17 cellular contexts compared by ENCODE assay signal in genomic region chr11:66912963-66913362, GRCh38. TPM values are rescaled to one million over a fixed set of nuclear protein-coding genes. Genes with fewer than 3 reads are reported as not detected.
A peak's percentile ranks its signal among the peaks of the same experiment; 100 is the strongest.
DNase-seq lines count a peak whose midpoint lies in the region; ATAC-seq and TF ChIP-seq lines count a peak whose summit lies in the region.
"Had no signal": no experiment of that assay in that cellular context is flagged by ENCODE, and none has a peak within 500 bp of the region (broad histone marks: within the 10 kb centered on the region; RNA-seq: fewer than 3 reads in every experiment).

No MANE protein-coding gene starts in this region.

- TF ChIP-seq CTCF in MCF 10A (IDR thresholded peaks at IDR 0.05; ENCODE audit: unreplicated experiment) = no peak
- TF ChIP-seq CTCF in mammary epithelial cell (conservative IDR thresholded peaks at IDR 0.05 in 1 of 2, IDR thresholded peaks at IDR 0.05 in 1 of 2; ENCODE audit: extremely low read depth in 1 of 2, insufficient read depth in 1 of 2, low read depth in 1 of 2, low read length in 2 of 2) = no peak
- no peak for TF ChIP-seq CTCF in endodermal cell (conservative IDR thresholded peaks at IDR 0.05)
- no peak for TF ChIP-seq CTCF in tibial nerve (IDR thresholded peaks at IDR 0.05)

- H3K36me3 Mint-ChIP-seq in MCF 10A (ENCODE audit: insufficient read depth, unreplicated experiment) (peaks cover 9% of the 10 kb centered on the region), endodermal cell (ENCODE audit: low read depth) (no peaks in the 10 kb centered on the region)
- no peaks in the 10 kb centered on the region for H3K36me3 Mint-ChIP-seq in activated CD4-positive, alpha-beta T cell treated with anti-CD3 and anti-CD28 coated beads, Interleukin-2, amount 10 ng/mL, durations not matched to agents 7 days and 5 days (ENCODE audit: low read depth)

- no peak overlapping the region for H3K4me3 ChIP-seq in mammary epithelial cell (replicated peaks in 1 of 3; ENCODE audit: insufficient read depth in 1 of 3, low read depth in 2 of 3, low read length in 3 of 3)
- H3K4me3 ChIP-seq in endodermal cell (ENCODE audit: low read length) = no peak overlapping the region
- no peak overlapping the region for H3K4me3 ChIP-seq in tibial nerve
- H3K4me3 ChIP-seq: BLaER1, esophagus muscularis mucosa, GM12878 had no signal

- no peaks in the 10 kb centered on the region for H3K9me3 ChIP-seq in mammary epithelial cell (replicated peaks; ENCODE audit: insufficient read depth, low read length)
- no peaks in the 10 kb centered on the region for H3K9me3 ChIP-seq in endodermal cell (ENCODE audit: control insufficient read depth, low read length)
- no peaks in the 10 kb centered on the region for H3K9me3 ChIP-seq in tibial nerve
- H3K9me3 ChIP-seq: BLaER1, esophagus muscularis mucosa had no signal

- H3K27me3 ChIP-seq in mammary epithelial cell (ENCODE audit: insufficient read depth, low read length) (no peaks in the 10 kb centered on the region), endodermal cell (ENCODE audit: control insufficient read depth, insufficient read depth, low read length, poor library complexity, severe bottlenecking) (no peaks in the 10 kb centered on the region), tibial nerve (no peaks in the 10 kb centered on the region)
- H3K27me3 ChIP-seq: BLaER1, esophagus muscularis mucosa had no signal

- BruUV-seq in MCF 10A (replicated peaks; lab: Mats Ljungman, UMichigan) = no TSS peak
- BruUV-seq in mammary epithelial cell (replicated peaks; lab: Mats Ljungman, UMichigan) = no TSS peak

- peak in 1 of 2 donors; percentile 50 for TF ChIP-seq EP300 in tibial nerve (IDR thresholded peaks at IDR 0.05)

- H3K36me3 ChIP-seq in mammary epithelial cell (ENCODE audit: insufficient read depth, low read length) = no peaks in the 10 kb centered on the region
- H3K36me3 ChIP-seq in endodermal cell (ENCODE audit: control insufficient read depth, insufficient read depth, low read length) = no peaks in the 10 kb centered on the region
- H3K36me3 ChIP-seq in tibial nerve = no peaks in the 10 kb centered on the region
- H3K36me3 ChIP-seq: BLaER1, esophagus muscularis mucosa had no signal

- H3K4me1 ChIP-seq in mammary epithelial cell (ENCODE audit: insufficient read depth, low read length) = no peaks in the 10 kb centered on the region
- peaks cover 5% of the 10 kb centered on the region for H3K4me1 ChIP-seq in endodermal cell (ENCODE audit: control insufficient read depth, insufficient read depth, low read length)
- peaks cover 0 to 93% (median 22%) of the 10 kb centered on the region in 4 donors for H3K4me1 ChIP-seq in tibial nerve
- H3K4me1 ChIP-seq: BLaER1, parathyroid adenoma had no signal

- H3K27me3 Mint-ChIP-seq in MCF 10A (ENCODE audit: insufficient read depth, unreplicated experiment) = no peaks in the 10 kb centered on the region
- H3K27me3 Mint-ChIP-seq in endodermal cell (ENCODE audit: insufficient read depth) = no peaks in the 10 kb centered on the region
- H3K27me3 Mint-ChIP-seq in activated CD4-positive, alpha-beta T cell treated with anti-CD3 and anti-CD28 coated beads, Interleukin-2, amount 10 ng/mL, durations not matched to agents 7 days and 5 days = no peaks in the 10 kb centered on the region
- H3K27me3 Mint-ChIP-seq: activated CD4-positive, alpha-beta T cell treated with anti-CD3 and anti-CD28 coated beads, Interleukin-2, amount 10 ng/mL, durations not matched to agents 24 days and 14 days; stimulated activated naive CD8-positive, alpha-beta T cell treated with anti-CD3 and anti-CD28 coated beads, Interleukin-15, amount 100 ng/mL, for 72 hours had no signal

- no peaks in the 10 kb centered on the region for H4K20me1 ChIP-seq in mammary epithelial cell (ENCODE audit: insufficient read depth, low read length)
- H4K20me1 ChIP-seq: BLaER1 had no signal

- CTCF ChIA-PET in MCF 10A (lab: Yijun Ruan, JAX) = no interaction called here
- CTCF ChIA-PET in mammary epithelial cell (lab: Charles Lee; ENCODE audit: low non-redundant PET) = no interaction called here
- CTCF ChIA-PET in activated CD4-positive, alpha-beta T cell treated with anti-CD3 and anti-CD28 coated beads, Interleukin-2, amount 10 ng/mL, durations not matched to agents 7 days and 5 days (lab: Charles Lee) = no interaction called here

- in situ Hi-C loops in mammary epithelial cell (cut with MboI; ENCODE audit: low sequenced_read_pairs in 2 of 2) = no loop called here

- H3K4me2 ChIP-seq in mammary epithelial cell (ENCODE audit: insufficient read depth, low read depth, low read length) = no peak overlapping the region
- H3K4me2 ChIP-seq: BLaER1 had no signal

- WGBS in mammary epithelial cell (ENCODE audit: low coverage, missing lambda C conversion rate) = 92% methylated on average over 9 of the region's 10 CpGs
- WGBS in endodermal cell (ENCODE audit: insufficient coverage in 1 of 2, insufficient read length in 1 of 2), 2 experiments = 75 to 82% methylated on average over 7 to 10 of the region's 10 CpGs
- WGBS in tibial nerve, 2 donors = 50% methylated on average over 10 of the region's 10 CpGs

- dilution Hi-C loops in mammary epithelial cell (cut with HindIII; ENCODE audit: low sequenced_read_pairs) = no loop called here

- intact Hi-C loops in MCF 10A (cut with micrococcal nuclease) = no loop called here
- intact Hi-C loops in mammary epithelial cell (cut with micrococcal nuclease) = no loop called here

- H3K9me3 Mint-ChIP-seq in MCF 10A (ENCODE audit: unreplicated experiment) (no peaks in the 10 kb centered on the region), endodermal cell (no peaks in the 10 kb centered on the region)
- no peaks in the 10 kb centered on the region for H3K9me3 Mint-ChIP-seq in activated CD4-positive, alpha-beta T cell treated with anti-CD3 and anti-CD28 coated beads, Interleukin-2, amount 10 ng/mL, durations not matched to agents 7 days and 5 days
- H3K9me3 Mint-ChIP-seq: activated CD4-positive, alpha-beta T cell treated with anti-CD3 and anti-CD28 coated beads, Interleukin-2, amount 10 ng/mL, durations not matched to agents 24 days and 14 days; stimulated activated naive CD8-positive, alpha-beta T cell treated with anti-CD3 and anti-CD28 coated beads, Interleukin-15, amount 100 ng/mL, for 72 hours had no signal

- H3K4me3 Mint-ChIP-seq in MCF 10A (ENCODE audit: unreplicated experiment) (no peak overlapping the region), endodermal cell (no peak overlapping the region)
- no peak overlapping the region for H3K4me3 Mint-ChIP-seq in activated CD4-positive, alpha-beta T cell treated with anti-CD3 and anti-CD28 coated beads, Interleukin-2, amount 10 ng/mL, durations not matched to agents 7 days and 5 days
- H3K4me3 Mint-ChIP-seq: activated CD4-positive, alpha-beta T cell treated with anti-CD3 and anti-CD28 coated beads, Interleukin-2, amount 10 ng/mL, durations not matched to agents 24 days and 14 days; stimulated activated naive CD8-positive, alpha-beta T cell treated with anti-CD3 and anti-CD28 coated beads, Interleukin-15, amount 100 ng/mL, for 72 hours had no signal

- H3K27ac Mint-ChIP-seq in MCF 10A (ENCODE audit: low read depth, unreplicated experiment) = peak overlapping the region; percentile 35
- peak overlapping the region; percentile 26 for H3K27ac Mint-ChIP-seq in endodermal cell
- no peak overlapping the region for H3K27ac Mint-ChIP-seq in activated CD4-positive, alpha-beta T cell treated with anti-CD3 and anti-CD28 coated beads, Interleukin-2, amount 10 ng/mL, durations not matched to agents 7 days and 5 days
- H3K27ac Mint-ChIP-seq: activated CD4-positive, alpha-beta T cell treated with anti-CD3 and anti-CD28 coated beads, Interleukin-2, amount 10 ng/mL, durations not matched to agents 24 days and 14 days had no signal

- H2AFZ ChIP-seq in mammary epithelial cell (ENCODE audit: low read depth, low read length) = no peak overlapping the region
- H2AFZ ChIP-seq: parathyroid adenoma had no signal

- no peak for TF ChIP-seq POLR2A in tibial nerve (IDR thresholded peaks at IDR 0.05)

- DNase-seq in MCF 10A (ENCODE audit: unreplicated experiment) (no peak), mammary epithelial cell (no peak), endodermal cell (no peak), middle frontal gyrus (ENCODE audit: extremely low spot score, low spot score) (peak; percentile 73), tibial nerve (ENCODE audit: low spot score in 2 of 2) (no peak)
- DNase-seq in activated CD4-positive, alpha-beta T cell treated with anti-CD3 and anti-CD28 coated beads, Interleukin-2, amount 10 ng/mL, durations not matched to agents 7 days and 5 days = no peak
- DNase-seq in activated CD4-positive, alpha-beta T cell treated with anti-CD3 and anti-CD28 coated beads for 1 hour = no peak
- DNase-seq: activated CD4-positive, alpha-beta T cell treated with anti-CD3 and anti-CD28 coated beads, Interleukin-2, amount 10 ng/mL, durations not matched to agents 24 days and 14 days; activated CD8-positive, alpha-beta memory T cell treated with anti-CD3 and anti-CD28 coated beads, Interleukin-2, amount 50 U/mL, for 4 hours; NCI-H2029 treated with DMSO at 0.1 percent for 48 hours; SHP77; stimulated activated naive CD8-positive, alpha-beta T cell treated with anti-CD3 and anti-CD28 coated beads, Interleukin-15, amount 100 ng/mL, for 72 hours had no signal

- peaks cover 6% of the 10 kb centered on the region for H3K4me1 Mint-ChIP-seq in MCF 10A (ENCODE audit: insufficient read depth, unreplicated experiment)
- H3K4me1 Mint-ChIP-seq in endodermal cell = peaks cover 6% of the 10 kb centered on the region
- no peaks in the 10 kb centered on the region for H3K4me1 Mint-ChIP-seq in activated CD4-positive, alpha-beta T cell treated with anti-CD3 and anti-CD28 coated beads, Interleukin-2, amount 10 ng/mL, durations not matched to agents 7 days and 5 days
- H3K4me1 Mint-ChIP-seq: activated CD4-positive, alpha-beta T cell treated with anti-CD3 and anti-CD28 coated beads, Interleukin-2, amount 10 ng/mL, durations not matched to agents 24 days and 14 days; stimulated activated naive CD8-positive, alpha-beta T cell treated with anti-CD3 and anti-CD28 coated beads, Interleukin-15, amount 100 ng/mL, for 72 hours had no signal

- no peak for ATAC-seq in GM21390 (IDR thresholded peaks at IDR 0.05; ENCODE audit: unreplicated experiment)
- ATAC-seq: GM12878; stimulated activated naive CD8-positive, alpha-beta T cell treated with anti-CD3 and anti-CD28 coated beads, Interleukin-15, amount 100 ng/mL, for 72 hours had no signal

- H3K27ac ChIP-seq in mammary epithelial cell (ENCODE audit: insufficient read depth, low read depth, low read length) = no peak overlapping the region
- peak overlapping the region; percentile 84 for H3K27ac ChIP-seq in endodermal cell (ENCODE audit: low read depth, low read length)
- H3K27ac ChIP-seq in tibial nerve = peak overlapping the region; percentile 66 to 89 (median 86)
- H3K27ac ChIP-seq: BLaER1, parathyroid adenoma had no signal

- H3K79me2 ChIP-seq in mammary epithelial cell (ENCODE audit: insufficient read depth, low read length) = no peaks in the 10 kb centered on the region

- POLR2A ChIA-PET in MCF 10A (lab: Yijun Ruan, JAX) = no interaction called here
- POLR2A ChIA-PET in activated CD4-positive, alpha-beta T cell treated with anti-CD3 and anti-CD28 coated beads, Interleukin-2, amount 10 ng/mL, durations not matched to agents 7 days and 5 days (lab: Charles Lee) = no interaction called here

- H3K9ac ChIP-seq in mammary epithelial cell (ENCODE audit: insufficient read depth, low read length) (no peak overlapping the region), endodermal cell (ENCODE audit: extremely low read depth, low read length, poor library complexity, severe bottlenecking) (no peak overlapping the region)
- H3K9ac ChIP-seq: BLaER1, parathyroid adenoma had no signal

RNA-seq across cellular contexts. Expression of gene PC, which starts 45.2 kb away (rescaled TPM):
- 27.0 and 37.7 TPM in 2 replicates for total RNA-seq in MCF 10A (2022)
- 10 to 100 TPM; 52.0 to 67.0 TPM for total RNA-seq in mammary epithelial cell
- 37.1 TPM for polyA plus RNA-seq in mammary epithelial cell
- polyA minus RNA-seq in mammary epithelial cell = 89.7 TPM
- 10 to 100 TPM; 21.9 to 24.4 TPM for total RNA-seq in endodermal cell
- 17.2 TPM for polyA plus RNA-seq in endodermal cell (2013, experiment 1 of 2)
- polyA plus RNA-seq in endodermal cell (2013, experiment 2 of 2) = 14.6 TPM
- total RNA-seq in tibial nerve = 100 to 1,000 TPM in 1 of 4 donors, 10 to 100 TPM in 3; 82.5 to 135 (median 90.2) TPM
- total RNA-seq in activated CD4-positive, alpha-beta T cell treated with anti-CD3 and anti-CD28 coated beads, Interleukin-2, amount 10 ng/mL, durations not matched to agents 7 days and 5 days = 10 to 100 TPM in 1 of 2 experiments, 1 to 10 TPM in 1; 8.8 to 10.1 TPM

RNA-seq across cellular contexts. Expression of gene LRFN4, which starts 56.1 kb away (rescaled TPM):
- total RNA-seq in MCF 10A (2022) (30.4 and 39.9 TPM in 2 replicates), mammary epithelial cell (10 to 100 TPM; 21.3 to 26.2 TPM), endodermal cell (10 to 100 TPM; 23.2 to 26.2 TPM), tibial nerve (10 to 100 TPM in 3 of 4 donors, 1 to 10 TPM in 1; 9.4 to 17.1 (median 14.0) TPM)
- 11.3 TPM for polyA plus RNA-seq in mammary epithelial cell
- 1.3 TPM for polyA minus RNA-seq in mammary epithelial cell
- polyA plus RNA-seq in endodermal cell (2013, experiment 1 of 2) = 27.8 TPM
- 24.3 TPM for polyA plus RNA-seq in endodermal cell (2013, experiment 2 of 2)
- 10 to 100 TPM; 14.1 to 16.6 TPM for total RNA-seq in activated CD4-positive, alpha-beta T cell treated with anti-CD3 and anti-CD28 coated beads, Interleukin-2, amount 10 ng/mL, durations not matched to agents 7 days and 5 days
